ENCODE assay signal across 3 cellular contexts in the genomic region with DNA sequence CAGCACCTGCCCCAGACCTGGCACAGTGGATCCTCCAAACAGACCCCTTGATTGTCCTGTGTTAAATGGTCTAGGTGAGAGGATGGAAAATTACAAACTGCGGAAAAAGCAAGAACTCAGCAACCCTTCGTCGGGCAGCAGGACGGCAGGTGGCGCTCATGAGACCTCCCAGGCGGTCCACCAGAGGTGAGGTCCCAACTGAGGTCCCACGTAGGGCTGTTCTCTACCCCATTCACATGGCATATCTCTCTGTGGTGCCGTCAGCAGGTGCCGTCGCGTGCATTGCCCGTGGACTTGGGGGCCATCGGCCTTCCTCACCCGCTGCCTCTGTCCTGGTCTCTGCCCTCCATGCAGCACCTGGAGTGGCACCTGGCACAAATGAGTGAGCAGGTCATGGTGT.
TF ChIP-seq lines count a peak whose summit lies in the region.

No MANE protein-coding gene starts in this region.

TF ChIP-seq in SK-N-SH, 30 proteins besides CTCF, POLR2A, EP300 and RAD21:
- TF ChIP-seq SMC3 (IDR thresholded peaks at IDR 0.05; ENCODE audit: low read depth, low read length) (no peak), CHD2 (IDR thresholded peaks at IDR 0.05; ENCODE audit: low read length, partially characterized antibody) (no peak), JUND (IDR thresholded peaks at IDR 0.05) (no peak), RFX5 (IDR thresholded peaks at IDR 0.05; ENCODE audit: low read length) (no peak), SIN3A (IDR thresholded peaks at IDR 0.05; ENCODE audit: borderline replicate concordance, low read depth, low read length) (no peak), EZH2phosphoT487 (IDR thresholded peaks at IDR 0.05; ENCODE audit: borderline replicate concordance, low read depth) (no peak), FOSL2 (IDR thresholded peaks at IDR 0.05; ENCODE audit: borderline replicate concordance, low read depth) (no peak), TAF1 (IDR thresholded peaks at IDR 0.05; ENCODE audit: borderline replicate concordance, low read depth, low read length) (no peak), MEF2A (IDR thresholded peaks at IDR 0.05; ENCODE audit: borderline replicate concordance, low read depth) (no peak)
- TF ChIP-seq, protein P1, sequence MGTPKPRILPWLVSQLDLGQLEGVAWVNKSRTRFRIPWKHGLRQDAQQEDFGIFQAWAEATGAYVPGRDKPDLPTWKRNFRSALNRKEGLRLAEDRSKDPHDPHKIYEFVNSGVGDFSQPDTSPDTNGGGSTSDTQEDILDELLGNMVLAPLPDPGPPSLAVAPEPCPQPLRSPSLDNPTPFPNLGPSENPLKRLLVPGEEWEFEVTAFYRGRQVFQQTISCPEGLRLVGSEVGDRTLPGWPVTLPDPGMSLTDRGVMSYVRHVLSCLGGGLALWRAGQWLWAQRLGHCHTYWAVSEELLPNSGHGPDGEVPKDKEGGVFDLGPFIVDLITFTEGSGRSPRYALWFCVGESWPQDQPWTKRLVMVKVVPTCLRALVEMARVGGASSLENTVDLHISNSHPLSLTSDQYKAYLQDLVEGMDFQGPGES (IDR thresholded peaks at IDR 0.05; ENCODE audit: low read depth, low read length), result no peak
- TF ChIP-seq, protein P2, sequence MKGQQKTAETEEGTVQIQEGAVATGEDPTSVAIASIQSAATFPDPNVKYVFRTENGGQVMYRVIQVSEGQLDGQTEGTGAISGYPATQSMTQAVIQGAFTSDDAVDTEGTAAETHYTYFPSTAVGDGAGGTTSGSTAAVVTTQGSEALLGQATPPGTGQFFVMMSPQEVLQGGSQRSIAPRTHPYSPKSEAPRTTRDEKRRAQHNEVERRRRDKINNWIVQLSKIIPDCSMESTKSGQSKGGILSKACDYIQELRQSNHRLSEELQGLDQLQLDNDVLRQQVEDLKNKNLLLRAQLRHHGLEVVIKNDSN (IDR thresholded peaks at IDR 0.05; ENCODE audit: borderline replicate concordance, low read depth), result no peak
- TF ChIP-seq, protein P3, sequence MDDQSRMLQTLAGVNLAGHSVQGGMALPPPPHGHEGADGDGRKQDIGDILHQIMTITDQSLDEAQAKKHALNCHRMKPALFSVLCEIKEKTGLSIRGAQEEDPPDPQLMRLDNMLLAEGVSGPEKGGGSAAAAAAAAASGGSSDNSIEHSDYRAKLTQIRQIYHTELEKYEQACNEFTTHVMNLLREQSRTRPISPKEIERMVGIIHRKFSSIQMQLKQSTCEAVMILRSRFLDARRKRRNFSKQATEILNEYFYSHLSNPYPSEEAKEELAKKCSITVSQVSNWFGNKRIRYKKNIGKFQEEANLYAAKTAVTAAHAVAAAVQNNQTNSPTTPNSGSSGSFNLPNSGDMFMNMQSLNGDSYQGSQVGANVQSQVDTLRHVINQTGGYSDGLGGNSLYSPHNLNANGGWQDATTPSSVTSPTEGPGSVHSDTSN (IDR thresholded peaks at IDR 0.05), result no peak

TF ChIP-seq in SK-N-SH treated with all-trans-retinoic acid at 6 μM for 48 hours, 23 proteins besides CTCF, POLR2A, EP300 and RAD21:
- TF ChIP-seq ZNF565 (CRISPR knock-in tag; conservative IDR thresholded peaks at IDR 0.05; ENCODE audit: low read depth) (no peak), ZFP30 (CRISPR knock-in tag; IDR thresholded peaks at IDR 0.05) (no peak), SNAI2 (CRISPR knock-in tag; IDR thresholded peaks at IDR 0.05) (no peak), GLIS3 (CRISPR knock-in tag; IDR thresholded peaks at IDR 0.05) (no peak), RARB (CRISPR knock-in tag; IDR thresholded peaks at IDR 0.05) (no peak)
- TF ChIP-seq, protein P4, sequence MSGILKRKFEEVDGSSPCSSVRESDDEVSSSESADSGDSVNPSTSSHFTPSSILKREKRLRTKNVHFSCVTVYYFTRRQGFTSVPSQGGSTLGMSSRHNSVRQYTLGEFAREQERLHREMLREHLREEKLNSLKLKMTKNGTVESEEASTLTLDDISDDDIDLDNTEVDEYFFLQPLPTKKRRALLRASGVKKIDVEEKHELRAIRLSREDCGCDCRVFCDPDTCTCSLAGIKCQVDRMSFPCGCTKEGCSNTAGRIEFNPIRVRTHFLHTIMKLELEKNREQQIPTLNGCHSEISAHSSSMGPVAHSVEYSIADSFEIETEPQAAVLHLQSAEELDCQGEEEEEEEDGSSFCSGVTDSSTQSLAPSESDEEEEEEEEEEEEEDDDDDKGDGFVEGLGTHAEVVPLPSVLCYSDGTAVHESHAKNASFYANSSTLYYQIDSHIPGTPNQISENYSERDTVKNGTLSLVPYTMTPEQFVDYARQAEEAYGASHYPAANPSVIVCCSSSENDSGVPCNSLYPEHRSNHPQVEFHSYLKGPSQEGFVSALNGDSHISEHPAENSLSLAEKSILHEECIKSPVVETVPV (CRISPR knock-in tag; IDR thresholded peaks at IDR 0.05), result no peak
- TF ChIP-seq, protein P5, sequence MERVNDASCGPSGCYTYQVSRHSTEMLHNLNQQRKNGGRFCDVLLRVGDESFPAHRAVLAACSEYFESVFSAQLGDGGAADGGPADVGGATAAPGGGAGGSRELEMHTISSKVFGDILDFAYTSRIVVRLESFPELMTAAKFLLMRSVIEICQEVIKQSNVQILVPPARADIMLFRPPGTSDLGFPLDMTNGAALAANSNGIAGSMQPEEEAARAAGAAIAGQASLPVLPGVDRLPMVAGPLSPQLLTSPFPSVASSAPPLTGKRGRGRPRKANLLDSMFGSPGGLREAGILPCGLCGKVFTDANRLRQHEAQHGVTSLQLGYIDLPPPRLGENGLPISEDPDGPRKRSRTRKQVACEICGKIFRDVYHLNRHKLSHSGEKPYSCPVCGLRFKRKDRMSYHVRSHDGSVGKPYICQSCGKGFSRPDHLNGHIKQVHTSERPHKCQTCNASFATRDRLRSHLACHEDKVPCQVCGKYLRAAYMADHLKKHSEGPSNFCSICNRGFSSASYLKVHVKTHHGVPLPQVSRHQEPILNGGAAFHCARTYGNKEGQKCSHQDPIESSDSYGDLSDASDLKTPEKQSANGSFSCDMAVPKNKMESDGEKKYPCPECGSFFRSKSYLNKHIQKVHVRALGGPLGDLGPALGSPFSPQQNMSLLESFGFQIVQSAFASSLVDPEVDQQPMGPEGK (CRISPR knock-in tag; IDR thresholded peaks at IDR 0.05; ENCODE audit: borderline replicate concordance), result no peak
- TF ChIP-seq, protein P6, sequence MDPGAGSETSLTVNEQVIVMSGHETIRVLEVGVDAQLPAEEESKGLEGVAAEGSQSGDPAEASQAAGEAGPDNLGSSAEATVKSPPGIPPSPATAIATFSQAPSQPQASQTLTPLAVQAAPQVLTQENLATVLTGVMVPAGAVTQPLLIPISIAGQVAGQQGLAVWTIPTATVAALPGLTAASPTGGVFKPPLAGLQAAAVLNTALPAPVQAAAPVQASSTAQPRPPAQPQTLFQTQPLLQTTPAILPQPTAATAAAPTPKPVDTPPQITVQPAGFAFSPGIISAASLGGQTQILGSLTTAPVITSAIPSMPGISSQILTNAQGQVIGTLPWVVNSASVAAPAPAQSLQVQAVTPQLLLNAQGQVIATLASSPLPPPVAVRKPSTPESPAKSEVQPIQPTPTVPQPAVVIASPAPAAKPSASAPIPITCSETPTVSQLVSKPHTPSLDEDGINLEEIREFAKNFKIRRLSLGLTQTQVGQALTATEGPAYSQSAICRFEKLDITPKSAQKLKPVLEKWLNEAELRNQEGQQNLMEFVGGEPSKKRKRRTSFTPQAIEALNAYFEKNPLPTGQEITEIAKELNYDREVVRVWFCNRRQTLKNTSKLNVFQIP (CRISPR knock-in tag; IDR thresholded peaks at IDR 0.05; ENCODE audit: borderline replicate concordance, low read depth), result no peak
TF ChIP-seq in SK-N-SH treated with all-trans-retinoic acid at 6 μM for 48 hours: peak in this region for 0.

TF ChIP-seq in GM12878, 131 proteins besides CTCF, POLR2A, EP300 and RAD21:
- no peak for TF ChIP-seq SUPT20H (IDR thresholded peaks at IDR 0.05; ENCODE audit: borderline replicate concordance, control insufficient read depth, low read depth, low read length)
- no peak for TF ChIP-seq CHD1 (IDR thresholded peaks at IDR 0.05; ENCODE audit: low read depth, low read length)
TF ChIP-seq in GM12878: peak in this region for 0.
